ENCODE assay signal across 25 cellular contexts in genomic region chr9:121309833-121310425, GRCh38.
"Had no signal": no experiment of that assay in that cellular context is flagged by ENCODE, and none has a peak within 500 bp of the region (broad histone marks: within the 10 kb centered on the region; RNA-seq: fewer than 3 reads in every experiment).

No MANE protein-coding gene starts in this region.

- ATAC-seq: activated CD8-positive, alpha-beta memory T cell treated with anti-CD3 and anti-CD28 coated beads, Interleukin-2, amount 10 ng/mL, durations not matched to agents 7 days and 5 days; activated CD8-positive, alpha-beta T cell treated with anti-CD3 and anti-CD28 coated beads for 36 hours; activated naive CD8-positive, alpha-beta T cell treated with anti-CD3 and anti-CD28 coated beads, Interleukin-2, amount 50 U/mL, for 24 hours; body of pancreas; mucosa of descending colon had no signal

- H3K4me1 ChIP-seq: body of pancreas had no signal

- H3K9me3 ChIP-seq: body of pancreas, mucosa of descending colon, thyroid gland had no signal

- H3K9me3 Mint-ChIP-seq: activated CD4-positive, alpha-beta T cell treated with anti-CD3 and anti-CD28 coated beads, Interleukin-2, amount 10 ng/mL, durations not matched to agents 7 days and 5 days; activated CD8-positive, alpha-beta T cell treated with anti-CD3 and anti-CD28 coated beads for 36 hours; activated naive CD8-positive, alpha-beta T cell treated with anti-CD3 and anti-CD28 coated beads, Interleukin-2, amount 50 U/mL, for 24 hours; activated T-helper 1 cell treated with anti-CD3 and anti-CD28 coated beads, Interleukin-12 subunit alpha, Interleukin-12 subunit beta, Interleukin-2, Interleukin-4 antibody, amounts not matched to agents 30 ng/mL and 10 ng/mL and 1 ng/mL, durations not matched to agents 14 hours and 24 hours and 36 hours; dendritic cell treated with granulocyte-macrophage colony-stimulating factor and Interleukin-4, amounts not matched to agents 40 ng/mL and 50 ng/mL, for 4 days; naive B cell; neural progenitor cell; T-helper 2 cell treated with Interferon-gamma antibody and Interleukin-4, amounts not matched to agents 5 μg/mL and 100 μg/mL, for 36 hours had no signal

- H3K36me3 ChIP-seq: neural progenitor cell, WERI-Rb-1 had no signal

- H3K27me3 ChIP-seq: body of pancreas, neural progenitor cell, thyroid gland had no signal

- H3K27ac Mint-ChIP-seq: activated CD4-positive, alpha-beta T cell treated with anti-CD3 and anti-CD28 coated beads, Interleukin-2, amount 10 ng/mL, durations not matched to agents 7 days and 5 days; activated CD8-positive, alpha-beta memory T cell treated with anti-CD3 and anti-CD28 coated beads, Interleukin-2, amount 10 ng/mL, durations not matched to agents 7 days and 5 days; activated CD8-positive, alpha-beta T cell treated with anti-CD3 and anti-CD28 coated beads for 36 hours; activated naive CD8-positive, alpha-beta T cell treated with anti-CD3 and anti-CD28 coated beads, Interleukin-2, amount 50 U/mL, for 24 hours; activated T-helper 1 cell treated with anti-CD3 and anti-CD28 coated beads, Interleukin-12 subunit alpha, Interleukin-12 subunit beta, Interleukin-2, Interleukin-4 antibody, amounts not matched to agents 30 ng/mL and 10 ng/mL and 1 ng/mL, durations not matched to agents 14 hours and 24 hours and 36 hours; neural progenitor cell; T-helper 2 cell treated with Interferon-gamma antibody and Interleukin-4, amounts not matched to agents 5 μg/mL and 100 μg/mL, for 36 hours had no signal

- H3K27ac ChIP-seq: body of pancreas, neural progenitor cell, WERI-Rb-1 had no signal

- H3K4me1 Mint-ChIP-seq: activated CD4-positive, alpha-beta T cell treated with anti-CD3 and anti-CD28 coated beads, Interleukin-2, amount 10 ng/mL, durations not matched to agents 7 days and 5 days; activated CD8-positive, alpha-beta memory T cell treated with anti-CD3 and anti-CD28 coated beads, Interleukin-2, amount 10 ng/mL, durations not matched to agents 7 days and 5 days; activated naive CD8-positive, alpha-beta T cell treated with anti-CD3 and anti-CD28 coated beads, Interleukin-2, amount 50 U/mL, for 24 hours; naive B cell had no signal

- H3K4me3 ChIP-seq: body of pancreas, mucosa of descending colon, neural progenitor cell, thyroid gland had no signal

- H3K36me3 Mint-ChIP-seq: activated CD8-positive, alpha-beta memory T cell treated with anti-CD3 and anti-CD28 coated beads, Interleukin-2, amount 10 ng/mL, durations not matched to agents 7 days and 5 days had no signal

- H3K4me3 Mint-ChIP-seq: activated CD4-positive, alpha-beta T cell treated with anti-CD3 and anti-CD28 coated beads, Interleukin-2, amount 10 ng/mL, durations not matched to agents 7 days and 5 days; activated CD8-positive, alpha-beta memory T cell treated with anti-CD3 and anti-CD28 coated beads, Interleukin-2, amount 10 ng/mL, durations not matched to agents 7 days and 5 days; activated CD8-positive, alpha-beta T cell treated with anti-CD3 and anti-CD28 coated beads for 36 hours; activated naive CD8-positive, alpha-beta T cell treated with anti-CD3 and anti-CD28 coated beads, Interleukin-2, amount 50 U/mL, for 24 hours; activated T-helper 1 cell treated with anti-CD3 and anti-CD28 coated beads, Interleukin-12 subunit alpha, Interleukin-12 subunit beta, Interleukin-2, Interleukin-4 antibody, amounts not matched to agents 30 ng/mL and 10 ng/mL and 1 ng/mL, durations not matched to agents 14 hours and 24 hours and 36 hours; dendritic cell treated with granulocyte-macrophage colony-stimulating factor and Interleukin-4, amounts not matched to agents 40 ng/mL and 50 ng/mL, for 4 days; naive B cell; neural progenitor cell; T-helper 2 cell treated with Interferon-gamma antibody and Interleukin-4, amounts not matched to agents 5 μg/mL and 100 μg/mL, for 36 hours had no signal

- H3K27me3 Mint-ChIP-seq: activated CD4-positive, alpha-beta T cell treated with anti-CD3 and anti-CD28 coated beads, Interleukin-2, amount 10 ng/mL, durations not matched to agents 7 days and 5 days; activated CD8-positive, alpha-beta memory T cell treated with anti-CD3 and anti-CD28 coated beads, Interleukin-2, amount 10 ng/mL, durations not matched to agents 7 days and 5 days; activated CD8-positive, alpha-beta T cell treated with anti-CD3 and anti-CD28 coated beads for 36 hours; activated naive CD8-positive, alpha-beta T cell treated with anti-CD3 and anti-CD28 coated beads, Interleukin-2, amount 50 U/mL, for 24 hours; dendritic cell treated with granulocyte-macrophage colony-stimulating factor and Interleukin-4, amounts not matched to agents 40 ng/mL and 50 ng/mL, for 4 days; naive B cell had no signal

- DNase-seq: activated CD4-positive, alpha-beta T cell treated with anti-CD3 and anti-CD28 coated beads, Interleukin-2, amount 10 ng/mL, durations not matched to agents 7 days and 5 days; activated CD4-positive, CD25-positive, alpha-beta regulatory T cell treated with anti-CD3 and anti-CD28 coated beads, Interleukin-2, amount 50 U/mL, for 72 hours; activated CD8-positive, alpha-beta memory T cell treated with anti-CD3 and anti-CD28 coated beads, Interleukin-2, amount 10 ng/mL, durations not matched to agents 7 days and 5 days; activated CD8-positive, alpha-beta T cell treated with anti-CD3 and anti-CD28 coated beads for 36 hours; activated gamma-delta T cell; activated naive CD4-positive, alpha-beta T cell treated with anti-CD3 and anti-CD28 coated beads, Interleukin-2, amount 50 U/mL, for 16 hours; activated naive CD8-positive, alpha-beta T cell treated with anti-CD3 and anti-CD28 coated beads, Interleukin-2, amount 50 U/mL, for 24 hours; activated T-cell treated with anti-CD3 and anti-CD28 coated beads for 4 hours; body of pancreas; effector CD4-positive, alpha-beta T cell; foreskin fibroblast; hippocampal formation; kidney glomerular epithelial cell; mesenchymal stem cell; mucosa of descending colon; naive B cell; stimulated activated CD4-positive, alpha-beta T cell treated with anti-CD3 and anti-CD28 coated beads, Interleukin-2, amount 100 ng/mL, for 48 hours; stimulated activated CD8-positive, alpha-beta memory T cell treated with anti-CD3 and anti-CD28 coated beads, Interleukin-4, amount 100 ng/mL, for 48 hours; stimulated activated naive CD4-positive, alpha-beta T cell; thyroid gland; WERI-Rb-1 had no signal
